In genomic region chr2:36683002-36683401, GRCh38 we compare ENCODE assay signal across 36 cellular contexts. TPM values are rescaled to one million over a fixed set of nuclear protein-coding genes. Genes with fewer than 3 reads are reported as not detected.
"Had no signal": no experiment of that assay in that cellular context is flagged by ENCODE, and none has a peak within 500 bp of the region (broad histone marks: within the 10 kb centered on the region; RNA-seq: fewer than 3 reads in every experiment).

No MANE protein-coding gene starts in this region.

- H3K4me3 ChIP-seq: MG63 had no signal

- H3K27me3 ChIP-seq: MG63 had no signal

- H3K36me3 ChIP-seq: MG63 had no signal

- DNase-seq: Karpas-422, Kasumi-1, MG63, MM.1S, MV-4-11, NCI-H1048, NCI-H1092, NCI-H1092 treated with DMSO at 0.1 percent for 48 hours, NCI-H1105, NCI-H1105 treated with DMSO at 0.1 percent for 48 hours, NCI-H1417, NCI-H1417 treated with DMSO at 0.1 percent for 48 hours, NCI-H1436, NCI-H1436 treated with DMSO at 0.1 percent for 48 hours, NCI-H146, NCI-H1694, NCI-H1694 treated with DMSO at 0.1 percent for 48 hours, NCI-H187, NCI-H187 treated with DMSO at 0.1 percent for 48 hours, NCI-H1930, NCI-H2029, NCI-H2029 treated with DMSO at 0.1 percent for 48 hours, NCI-H2081, NCI-H2081 treated with DMSO at 0.1 percent for 48 hours, NCI-H2107, NCI-H2171, NCI-H2171 treated with DMSO at 0.1 percent for 48 hours, NCI-H2227 treated with DMSO at 0.1 percent for 48 hours, NCI-H345, NCI-H446, NCI-H446 treated with DMSO at 0.1 percent for 48 hours, NCI-H510A, NCI-H510A treated with DMSO at 0.1 percent for 48 hours, NCI-H524, NCI-H524 treated with DMSO at 0.1 percent for 48 hours had no signal

RNA-seq across cellular contexts. Expression of gene VIT, which starts 13.5 kb away (rescaled TPM):
- total RNA-seq: MCF 10A had no signal
